Comparison of ENCODE assay signal across 10 cellular contexts in the genomic region with DNA sequence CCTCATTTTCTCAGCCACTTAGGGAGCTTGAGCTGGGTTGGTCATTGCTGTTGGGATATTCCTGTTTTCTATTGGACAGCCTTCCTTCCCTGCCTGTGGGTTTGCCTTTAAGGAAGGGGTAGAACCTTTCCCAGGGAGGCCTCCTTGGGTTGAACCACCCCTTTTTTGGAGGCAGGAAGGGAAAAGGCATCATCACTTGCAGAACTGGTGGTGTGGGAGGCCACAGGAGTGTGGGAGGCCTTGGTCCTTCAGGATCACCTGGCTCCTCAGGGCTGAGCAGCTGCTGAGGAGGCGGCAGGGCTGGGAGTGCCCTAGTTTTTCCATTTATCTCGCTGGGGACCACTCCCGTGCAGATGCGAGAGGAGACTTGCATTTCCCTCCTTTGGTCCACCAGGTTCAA. TPM values are rescaled to one million over a fixed set of nuclear protein-coding genes. Genes with fewer than 3 reads are reported as not detected.
DNase-seq lines count a peak whose midpoint lies in the region; ATAC-seq, FAIRE-seq and TF ChIP-seq lines count a peak whose summit lies in the region.
"Had no signal": no experiment of that assay in that cellular context is flagged by ENCODE, and none has a peak within 500 bp of the region (broad histone marks: within the 10 kb centered on the region; RNA-seq: fewer than 3 reads in every experiment).

No MANE protein-coding gene starts in this region.

- BruUV-seq in Caco-2 (replicated peaks; lab: Mats Ljungman, UMichigan), result no TSS peak

- CTCF ChIA-PET in Caco-2 (lab: Charles Lee), result interaction anchor here (0.6 to 11.6 kb wide), 4 partner anchors 10 to 327 kb away, joined by 5 to 131 read pairs (median 6); a partner anchor contains a TSS
- CTCF ChIA-PET in HEK293T (lab: Yijun Ruan, JAX), result interaction anchor here (0.6 to 9.8 kb wide), 8 partner anchors 9 to 210 kb away, joined by 3 to 115 read pairs (median 9); a partner anchor contains a TSS

- peaks cover 6% of the 10 kb centered on the region for H3K36me3 Mint-ChIP-seq in Caco-2 (ENCODE audit: insufficient read depth, unreplicated experiment)
- peaks cover 27% of the 10 kb centered on the region for H3K36me3 Mint-ChIP-seq in effector memory CD8-positive, alpha-beta T cell (ENCODE audit: insufficient read depth)
- peaks cover 4% of the 10 kb centered on the region for H3K36me3 Mint-ChIP-seq in progenitor cell of endocrine pancreas (ENCODE audit: insufficient read depth)

- H3K9me3 ChIP-seq in Caco-2, result no peaks in the 10 kb centered on the region
- no peaks in the 10 kb centered on the region for H3K9me3 ChIP-seq in NT2/D1 (ENCODE audit: insufficient read depth, low read length)
- H3K9me3 ChIP-seq: MG63 had no signal

- H3K36me3 ChIP-seq in Caco-2 (ENCODE audit: control insufficient read depth, insufficient read depth, low read length) (no peaks in the 10 kb centered on the region), NT2/D1 (ENCODE audit: insufficient read depth, insufficient read length, low read length) (peaks cover 57% of the 10 kb centered on the region)

- intact Hi-C loops in Caco-2 (cut with micrococcal nuclease; ENCODE audit: unreplicated experiment), result no loop called here

- FAIRE-seq in HTR-8/SVneo (lab: Jason Lieb, UNC), result no peak

- peak overlapping the region; percentile 37 for H3K9ac ChIP-seq in NT2/D1 (ENCODE audit: insufficient read length, low read depth)

- no peaks in the 10 kb centered on the region for H3K9me3 Mint-ChIP-seq in Caco-2 (ENCODE audit: unreplicated experiment)
- no peaks in the 10 kb centered on the region for H3K9me3 Mint-ChIP-seq in effector memory CD8-positive, alpha-beta T cell
- no peaks in the 10 kb centered on the region for H3K9me3 Mint-ChIP-seq in progenitor cell of endocrine pancreas (ENCODE audit: low read depth)

- H3K4me1 Mint-ChIP-seq in Caco-2 (ENCODE audit: low read depth, unreplicated experiment) (no peaks in the 10 kb centered on the region), progenitor cell of endocrine pancreas (ENCODE audit: low read depth) (no peaks in the 10 kb centered on the region)
- peaks cover 25 to 36% of the 10 kb centered on the region in 2 donors for H3K4me1 Mint-ChIP-seq in effector memory CD8-positive, alpha-beta T cell (ENCODE audit: low read depth in 2 of 2)

- POLR2A ChIA-PET in Caco-2 (lab: Charles Lee) (interaction anchor here (0.6 kb wide), 1 partner anchor 354 kb away, joined by 7 read pairs; no protein-coding TSS in a partner anchor), HEK293T (lab: Yijun Ruan, JAX) (interaction anchor here (0.6 to 3.3 kb wide), 7 partner anchors 10 to 279 kb away, joined by 3 to 14 read pairs (median 5); a partner anchor contains a TSS)

- no peak for ATAC-seq in effector memory CD8-positive, alpha-beta T cell (replicated peaks)
- ATAC-seq in HG03159 (IDR thresholded peaks at IDR 0.05; ENCODE audit: unreplicated experiment), result no peak

- peak overlapping the region; percentile 97 for H3K4me3 Mint-ChIP-seq in Caco-2 (ENCODE audit: unreplicated experiment)
- peak overlapping the region; percentile 40 to 95 for H3K4me3 Mint-ChIP-seq in effector memory CD8-positive, alpha-beta T cell
- peak overlapping the region; percentile 91 for H3K4me3 Mint-ChIP-seq in progenitor cell of endocrine pancreas (ENCODE audit: low read depth)

- TF ChIP-seq CTCF in Caco-2 (IDR thresholded peaks at IDR 0.05; ENCODE audit: insufficient read depth in 1 of 2, low read depth in 1 of 2, low read length in 1 of 2, severe bottlenecking in 1 of 2, unreplicated experiment in 1 of 2) (no peak), progenitor cell of endocrine pancreas (IDR thresholded peaks at IDR 0.05; ENCODE audit: unreplicated experiment) (no peak)

- H3K27me3 Mint-ChIP-seq in Caco-2 (ENCODE audit: insufficient read depth, unreplicated experiment), result no peaks in the 10 kb centered on the region
- H3K27me3 Mint-ChIP-seq in effector memory CD8-positive, alpha-beta T cell, result no peaks in the 10 kb centered on the region
- H3K27me3 Mint-ChIP-seq in progenitor cell of endocrine pancreas, result no peaks in the 10 kb centered on the region

- no peak overlapping the region for H3K27ac Mint-ChIP-seq in Caco-2 (ENCODE audit: unreplicated experiment)
- peak overlapping the region in 1 of 2 donors; percentile 81 for H3K27ac Mint-ChIP-seq in effector memory CD8-positive, alpha-beta T cell
- no peak overlapping the region for H3K27ac Mint-ChIP-seq in progenitor cell of endocrine pancreas

- H3K4me1 ChIP-seq in Caco-2 (no peaks in the 10 kb centered on the region), NT2/D1 (ENCODE audit: insufficient read depth, insufficient read length) (peaks cover 5% of the 10 kb centered on the region)

- H3K4me3 ChIP-seq in Caco-2 (ENCODE audit: low read depth, low read length), result no peak overlapping the region
- no peak overlapping the region for H3K4me3 ChIP-seq in NT2/D1 (ENCODE audit: insufficient read length, low read depth)

- no peaks in the 10 kb centered on the region for H3K27me3 ChIP-seq in Caco-2 (replicated peaks; ENCODE audit: control insufficient read depth, insufficient read depth, low read length)
- H3K27me3 ChIP-seq in NT2/D1 (ENCODE audit: insufficient read depth, insufficient read length), result no peaks in the 10 kb centered on the region
- H3K27me3 ChIP-seq: MG63 had no signal

- DNase-seq in Caco-2 (no peak), NT2/D1 (ENCODE audit: low read depth, low spot score) (no peak), progenitor cell of endocrine pancreas (ENCODE audit: low spot score, unreplicated experiment) (no peak), COR-L47 (lab: John Stamatoyannopoulos, UW) (no peak), HEK293T (ENCODE audit: extremely low spot score) (no peak), HTR-8/SVneo (ENCODE audit: insufficient read length, low spot score) (no peak)
- no peak for DNase-seq in effector memory CD8-positive, alpha-beta T cell

TF ChIP-seq in HEK293T, 16 proteins besides CTCF, POLR2A, EP300 and RAD21:
- TF ChIP-seq TARDBP (IDR thresholded peaks at IDR 0.05), result no peak

RNA-seq across cellular contexts. Expression of a gene that starts 0.7 kb away (rescaled TPM):
- 6.6 and 7.3 TPM in 2 replicates for total RNA-seq in Caco-2 (2022)
- 11.1 TPM in 2 replicates for total RNA-seq in progenitor cell of endocrine pancreas

RNA-seq across cellular contexts. Expression of a gene that starts 9.5 kb away (rescaled TPM):
- total RNA-seq in Caco-2 (2022) (3.9 and 4.0 TPM in 2 replicates), progenitor cell of endocrine pancreas (17.6 and 19.6 TPM in 2 replicates)

RNA-seq across cellular contexts. Expression of a gene that starts 16.3 kb away (rescaled TPM):
- 1.1 and 1.5 TPM in 2 replicates for total RNA-seq in Caco-2 (2022)
- total RNA-seq in progenitor cell of endocrine pancreas, result 7.0 and 7.2 TPM in 2 replicates

RNA-seq across cellular contexts. Expression of a gene that starts 26.9 kb away (rescaled TPM):
- total RNA-seq in Caco-2 (2022) (0.32 and 0.45 TPM in 2 replicates), progenitor cell of endocrine pancreas (0.95 and 1.1 TPM in 2 replicates)

RNA-seq across cellular contexts. Expression of a gene that starts 46.4 kb away (rescaled TPM):
- total RNA-seq in Caco-2 (2022), result not detected in 2 replicates
- total RNA-seq in progenitor cell of endocrine pancreas, result 0.53 TPM in 1 of 2 replicates, not detected in the other
- total RNA-seq: kidney epithelial cell had no signal
